ENCODE assay signal across 27 cellular contexts in the genomic region with DNA sequence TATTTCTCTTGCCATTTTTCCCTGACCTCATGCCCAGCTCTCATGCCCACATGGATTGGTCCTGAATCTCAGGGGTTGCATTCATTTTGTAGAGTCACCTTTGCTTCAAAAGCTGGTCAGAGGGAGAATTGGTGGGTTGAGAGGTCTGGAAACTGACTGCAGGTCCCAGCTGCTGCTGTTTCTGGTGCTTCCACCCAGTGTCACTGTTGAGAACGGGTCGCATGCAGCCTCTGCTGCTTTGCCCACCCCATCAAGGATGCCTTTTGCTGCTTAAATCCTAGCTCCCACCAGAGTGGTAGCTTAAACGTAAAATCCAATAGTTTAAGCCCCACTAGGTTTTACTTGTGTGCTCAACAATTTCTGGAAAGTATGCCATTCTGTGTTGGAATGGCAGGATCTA.
"Had no signal": no experiment of that assay in that cellular context is flagged by ENCODE, and none has a peak within 500 bp of the region (broad histone marks: within the 10 kb centered on the region; RNA-seq: fewer than 3 reads in every experiment).

No MANE protein-coding gene starts in this region.

- H3K36me3 Mint-ChIP-seq: activated naive CD4-positive, alpha-beta T cell treated with anti-CD3 and anti-CD28 coated beads, Interleukin-2, amount 10 ng/mL, durations not matched to agents 7 days and 5 days; activated naive CD8-positive, alpha-beta T cell treated with anti-CD3 and anti-CD28 coated beads for 36 hours; T-cell had no signal

- ATAC-seq: activated CD8-positive, alpha-beta T cell treated with anti-CD3 and anti-CD28 coated beads for 36 hours; activated T-cell treated with anti-CD3 and anti-CD28 coated beads, Interleukin-2, amount 50 U/mL, for 72 hours; Panc1; Right ventricle myocardium inferior; T-cell had no signal

- H3K27ac ChIP-seq: SK-N-MC had no signal

- H3K27ac Mint-ChIP-seq: activated CD8-positive, alpha-beta T cell treated with anti-CD3 and anti-CD28 coated beads for 36 hours; activated naive CD4-positive, alpha-beta T cell treated with anti-CD3 and anti-CD28 coated beads, Interleukin-2, amount 10 ng/mL, durations not matched to agents 7 days and 5 days; activated naive CD8-positive, alpha-beta T cell treated with anti-CD3 and anti-CD28 coated beads for 36 hours; activated T-cell treated with anti-CD3 and anti-CD28 coated beads, Interleukin-2, amount 50 U/mL, for 72 hours; activated T-helper 2 cell treated with anti-CD3 and anti-CD28 coated beads, Interferon-gamma antibody, Interleukin-2, Interleukin-4, amounts not matched to agents 10 μg/mL and 5 μg/mL and 100 μg/mL, durations not matched to agents 14 hours and 24 hours and 36 hours; T-cell had no signal

- H3K27me3 Mint-ChIP-seq: activated CD8-positive, alpha-beta T cell treated with anti-CD3 and anti-CD28 coated beads for 36 hours; activated naive CD4-positive, alpha-beta T cell treated with anti-CD3 and anti-CD28 coated beads, Interleukin-2, amount 10 ng/mL, durations not matched to agents 7 days and 5 days; activated naive CD8-positive, alpha-beta T cell treated with anti-CD3 and anti-CD28 coated beads for 36 hours had no signal

- H3K4me1 Mint-ChIP-seq: activated naive CD4-positive, alpha-beta T cell treated with anti-CD3 and anti-CD28 coated beads, Interleukin-2, amount 10 ng/mL, durations not matched to agents 7 days and 5 days; activated naive CD8-positive, alpha-beta T cell treated with anti-CD3 and anti-CD28 coated beads for 36 hours; T-cell had no signal

- H3K4me3 Mint-ChIP-seq: activated CD8-positive, alpha-beta T cell treated with anti-CD3 and anti-CD28 coated beads for 36 hours; activated naive CD4-positive, alpha-beta T cell treated with anti-CD3 and anti-CD28 coated beads, Interleukin-2, amount 10 ng/mL, durations not matched to agents 7 days and 5 days; activated naive CD8-positive, alpha-beta T cell treated with anti-CD3 and anti-CD28 coated beads for 36 hours; activated T-cell treated with anti-CD3 and anti-CD28 coated beads, Interleukin-2, amount 50 U/mL, for 72 hours; T-cell had no signal

- H3K9me3 Mint-ChIP-seq: activated CD8-positive, alpha-beta T cell treated with anti-CD3 and anti-CD28 coated beads for 36 hours; activated naive CD4-positive, alpha-beta T cell treated with anti-CD3 and anti-CD28 coated beads, Interleukin-2, amount 10 ng/mL, durations not matched to agents 7 days and 5 days; activated naive CD8-positive, alpha-beta T cell treated with anti-CD3 and anti-CD28 coated beads for 36 hours; activated T-cell treated with anti-CD3 and anti-CD28 coated beads, Interleukin-2, amount 50 U/mL, for 72 hours; activated T-helper 2 cell treated with anti-CD3 and anti-CD28 coated beads, Interferon-gamma antibody, Interleukin-2, Interleukin-4, amounts not matched to agents 10 μg/mL and 5 μg/mL and 100 μg/mL, durations not matched to agents 14 hours and 24 hours and 36 hours; T-cell had no signal

- FAIRE-seq: TTC549 had no signal

- H3K4me3 ChIP-seq: SK-N-MC had no signal

- DNase-seq: activated CD4-positive, alpha-beta T cell treated with anti-CD3 and anti-CD28 coated beads for 4 hours; activated CD8-positive, alpha-beta memory T cell treated with anti-CD3 and anti-CD28 coated beads, Interleukin-2, amount 50 U/mL, for 4 hours; activated CD8-positive, alpha-beta T cell treated with anti-CD3 and anti-CD28 coated beads for 36 hours; activated gamma-delta T cell treated with Interleukin-2 at 50 U/mL for 16 hours; activated naive CD4-positive, alpha-beta T cell treated with anti-CD3 and anti-CD28 coated beads, Interleukin-2, amount 10 ng/mL, durations not matched to agents 7 days and 5 days; activated naive CD8-positive, alpha-beta T cell treated with anti-CD3 and anti-CD28 coated beads for 36 hours; activated T-cell treated with anti-CD3 and anti-CD28 coated beads, Interleukin-2, amount 50 U/mL, for 72 hours; anterior cingulate cortex; cerebellar nuclear complex; NCI-H1092; NCI-H1417; NCI-H1930; NCI-H2171; NCI-H345; NCI-H510A; NCI-H526 treated with DMSO at 0.1 percent for 48 hours; NCI-H82; OCI-M1; RPMI8226; T-cell; T-helper 2 cell; T1000 had no signal
